Comparison of ENCODE assay signal across 10 cellular contexts in the genomic region with DNA sequence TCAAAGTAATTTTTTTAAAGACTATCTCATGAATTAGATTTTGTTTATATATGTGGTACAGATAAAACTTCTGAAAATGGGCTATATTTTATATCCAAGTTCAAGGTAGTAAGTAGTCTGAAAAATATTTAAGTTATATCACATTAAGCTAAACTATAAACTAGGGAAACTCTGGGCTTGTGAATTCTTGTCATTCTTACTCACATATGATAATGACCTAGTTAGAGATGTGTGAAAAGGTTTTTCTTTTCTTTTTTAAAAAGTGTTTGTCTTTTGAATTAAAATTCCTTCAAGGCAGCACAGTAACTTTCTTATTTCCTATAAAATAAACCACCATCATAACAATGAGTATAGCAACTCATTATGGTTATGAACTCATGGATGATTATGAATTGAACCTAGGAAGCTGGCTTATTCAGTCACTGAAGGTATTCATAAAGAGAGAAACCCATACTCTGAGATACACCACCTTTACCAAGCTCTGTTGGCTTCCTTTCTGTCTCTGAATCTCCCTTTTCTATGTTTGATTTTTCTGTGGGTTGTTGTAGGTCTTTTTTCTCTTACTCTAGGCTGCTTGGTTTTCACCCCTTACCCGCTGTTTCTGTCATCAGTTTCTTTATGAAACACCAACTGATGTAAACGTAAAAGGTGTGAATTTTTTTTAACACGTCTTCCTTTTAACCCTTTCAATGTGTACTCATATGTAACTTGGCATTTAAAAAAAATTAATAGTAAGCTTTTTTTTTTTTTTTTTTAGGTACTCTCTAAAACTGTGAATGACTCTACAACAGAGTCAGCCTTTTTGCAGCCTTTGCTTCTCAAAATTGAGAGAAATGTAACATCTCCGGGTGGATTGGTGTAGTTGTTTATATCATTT. TPM values are rescaled to one million over a fixed set of nuclear protein-coding genes. Genes with fewer than 3 reads are reported as not detected.
DNase-seq lines count a peak whose midpoint lies in the region; ATAC-seq, FAIRE-seq and TF ChIP-seq lines count a peak whose summit lies in the region.
"Had no signal": no experiment of that assay in that cellular context is flagged by ENCODE, and none has a peak within 500 bp of the region (broad histone marks: within the 10 kb centered on the region; RNA-seq: fewer than 3 reads in every experiment).

No MANE protein-coding gene starts in this region.

- intact Hi-C loops in activated CD8-positive, alpha-beta T cell treated with anti-CD3 and anti-CD28 coated beads for 36 hours (cut with micrococcal nuclease), result loop anchor here (1.0 to 10.0 kb wide), 7 partner anchors 8 to 352 kb away; a partner anchor contains a TSS
- intact Hi-C loops in Right ventricle myocardium superior (cut with DNase I) (no loop called here), kidney (cut with DNase I) (no loop called here)

- no peak overlapping the region for H3K4me3 ChIP-seq in kidney (ENCODE audit: low read length in 2 of 2)

- H3K27ac ChIP-seq in kidney (ENCODE audit: low read depth in 2 of 2, low read length in 2 of 2), result no peak overlapping the region

- no peaks in the 10 kb centered on the region for H3K27me3 Mint-ChIP-seq in activated CD8-positive, alpha-beta T cell treated with anti-CD3 and anti-CD28 coated beads for 36 hours

- CTCF ChIA-PET in GM10248 (lab: Yijun Ruan, JAX), result interaction anchor here (0.9 to 3.3 kb wide), 14 partner anchors 8 to 1090 kb away, joined by 3 to 19 read pairs (median 3); a partner anchor contains a TSS
- CTCF ChIA-PET in activated CD8-positive, alpha-beta T cell treated with anti-CD3 and anti-CD28 coated beads for 36 hours (lab: Charles Lee), result interaction anchor here (0.8 to 3.0 kb wide), 11 partner anchors 10 to 351 kb away, joined by 3 to 14 read pairs (median 4); no protein-coding TSS in a partner anchor

- TF ChIP-seq CTCF in GM10248 (IDR thresholded peaks at IDR 0.05; ENCODE audit: control extremely low read depth, extremely low read depth, low read depth, missing control alignments) (no peak), kidney (IDR thresholded peaks at IDR 0.05; ENCODE audit: borderline replicate concordance, extremely low read depth, insufficient read depth) (no peak)
- TF ChIP-seq CTCF in activated CD8-positive, alpha-beta T cell treated with anti-CD3 and anti-CD28 coated beads for 36 hours (IDR thresholded peaks at IDR 0.05), result no peak

- peaks cover 5% of the 10 kb centered on the region for H3K9me3 Mint-ChIP-seq in activated CD8-positive, alpha-beta T cell treated with anti-CD3 and anti-CD28 coated beads for 36 hours

- POLR2A ChIA-PET in GM10248 (lab: Yijun Ruan, JAX), result interaction anchor here (0.6 to 2.1 kb wide), 3 partner anchors 98 to 118 kb away, joined by 3 to 6 read pairs (median 3); a partner anchor contains a TSS
- POLR2A ChIA-PET in activated CD8-positive, alpha-beta T cell treated with anti-CD3 and anti-CD28 coated beads for 36 hours (lab: Charles Lee), result interaction anchor here (0.5 to 6.2 kb wide), 22 partner anchors 8 to 353 kb away, joined by 3 to 55 read pairs (median 4); a partner anchor contains a TSS

- no peaks in the 10 kb centered on the region for H3K4me1 ChIP-seq in kidney (ENCODE audit: control insufficient read depth in 1 of 2, insufficient read depth in 1 of 2, low read depth in 1 of 2, low read length in 2 of 2)

- peak overlapping the region; percentile 95 for H3K27ac Mint-ChIP-seq in activated CD8-positive, alpha-beta T cell treated with anti-CD3 and anti-CD28 coated beads for 36 hours

- peak; percentile 90 for ATAC-seq in GM19351 (IDR thresholded peaks at IDR 0.05; ENCODE audit: unreplicated experiment)
- ATAC-seq in HG02973 (IDR thresholded peaks at IDR 0.05; ENCODE audit: unreplicated experiment), result peak; percentile 93
- ATAC-seq in activated CD8-positive, alpha-beta T cell treated with anti-CD3 and anti-CD28 coated beads for 36 hours, result peak; percentile 86
- no peak for ATAC-seq in Right ventricle myocardium superior (ENCODE audit: poor library complexity)

- no peaks in the 10 kb centered on the region for H3K9me3 ChIP-seq in kidney (ENCODE audit: control insufficient read depth in 1 of 2, low read length in 2 of 2)

- H3K9ac ChIP-seq in kidney (ENCODE audit: low read length in 2 of 2), result no peak overlapping the region

- H3K36me3 Mint-ChIP-seq in activated CD8-positive, alpha-beta T cell treated with anti-CD3 and anti-CD28 coated beads for 36 hours (ENCODE audit: low read depth), result peaks cover 77% of the 10 kb centered on the region

- H3K36me3 ChIP-seq in kidney (ENCODE audit: control insufficient read depth in 1 of 2, insufficient read depth in 2 of 2, low read length in 2 of 2), result no peaks in the 10 kb centered on the region

- no peak for FAIRE-seq in kidney (lab: Jason Lieb, UNC)

- DNase-seq in GM10248 (ENCODE audit: extremely low spot score) (peak; percentile 69), Ammon's horn (ENCODE audit: low spot score) (no peak), Right ventricle myocardium superior (no peak), kidney (no peak), dedifferentiated amniotic fluid mesenchymal stem cell (ENCODE audit: extremely low spot score) (no peak)
- peak; percentile 64 for DNase-seq in activated CD8-positive, alpha-beta T cell treated with anti-CD3 and anti-CD28 coated beads for 36 hours

- peaks cover 72% of the 10 kb centered on the region for H3K4me1 Mint-ChIP-seq in activated CD8-positive, alpha-beta T cell treated with anti-CD3 and anti-CD28 coated beads for 36 hours (ENCODE audit: low read depth)

- H3K4me3 Mint-ChIP-seq in activated CD8-positive, alpha-beta T cell treated with anti-CD3 and anti-CD28 coated beads for 36 hours, result peak overlapping the region; percentile 28

RNA-seq across cellular contexts. Expression of a gene that starts 25.2 kb away (rescaled TPM):
- 10 to 100 TPM; 29.1 to 29.7 TPM for total RNA-seq in activated CD8-positive, alpha-beta T cell treated with anti-CD3 and anti-CD28 coated beads for 36 hours
- total RNA-seq in Right ventricle myocardium superior (0.54 TPM), kidney (1.5 TPM)
- polyA plus RNA-seq in kidney (ENCODE audit: insufficient read depth, low read depth, low replicate concordance), result 0.26 TPM
- total RNA-seq: lung microvascular endothelial cell, OCI-LY7 had no signal

Comparison
In these comparisons a context has a peak if more than half of its experiments do, and no peak if none do; other contexts are left out.
1. DNase-seq: peak in GM10248 (single experiment) and activated CD8-positive, alpha-beta T cell treated with anti-CD3 and anti-CD28 coated beads for 36 hours (single experiment); none in Ammon's horn (single experiment), Right ventricle myocardium superior (single experiment), kidney (single experiment) and dedifferentiated amniotic fluid mesenchymal stem cell (single experiment).
2. RNA of a gene that starts 25.2 kb away (total RNA-seq): 29.1 to 29.7 TPM in activated CD8-positive, alpha-beta T cell treated with anti-CD3 and anti-CD28 coated beads for 36 hours; 1.5 TPM in kidney (single experiment) and 0.54 TPM in Right ventricle myocardium superior (single experiment); every median in the first group is over 10 times any median in the second.